In genomic region chr21:43188712-43189151, GRCh38 we compare ENCODE assay signal across 15 cellular contexts. TPM values are rescaled to one million over a fixed set of nuclear protein-coding genes. Genes with fewer than 3 reads are reported as not detected.
A peak's percentile ranks its signal among the peaks of the same experiment; 100 is the strongest.
DNase-seq lines count a peak whose midpoint lies in the region; ATAC-seq, FAIRE-seq and TF ChIP-seq lines count a peak whose summit lies in the region.
"Had no signal": no experiment of that assay in that cellular context is flagged by ENCODE, and none has a peak within 500 bp of the region (broad histone marks: within the 10 kb centered on the region; RNA-seq: fewer than 3 reads in every experiment).

No MANE protein-coding gene starts in this region.

- H3K4me3 ChIP-seq in keratinocyte (ENCODE audit: control insufficient read depth in 2 of 3, extremely low read depth in 1 of 3, insufficient read depth in 2 of 3, low read depth in 1 of 3, low read length in 3 of 3) (no peak overlapping the region), thoracic aorta (peak overlapping the region; percentile 24)

- H3K27ac ChIP-seq in keratinocyte (ENCODE audit: control insufficient read depth, insufficient read depth, low read length) (no peak overlapping the region), thoracic aorta (no peak overlapping the region)
- H3K27ac ChIP-seq: 22Rv1, HL-60 had no signal

- H3K27me3 ChIP-seq in keratinocyte (ENCODE audit: control insufficient read depth, extremely low read depth, insufficient read depth, low read length) (no peaks in the 10 kb centered on the region), thoracic aorta (replicated peaks; ENCODE audit: insufficient read depth) (no peaks in the 10 kb centered on the region)

- TF ChIP-seq CTCF in keratinocyte (optimal IDR thresholded peaks at IDR 0.05 in 1 of 3, IDR thresholded peaks at IDR 0.05 in 1 of 3, conservative IDR thresholded peaks at IDR 0.05 in 1 of 3; ENCODE audit: extremely low read depth in 1 of 3, insufficient read depth in 2 of 3, low read length in 3 of 3) (no peak), thoracic aorta (IDR thresholded peaks at IDR 0.05) (no peak)

- peaks cover 17% of the 10 kb centered on the region for H3K4me1 ChIP-seq in keratinocyte (ENCODE audit: control insufficient read depth, extremely low read depth, insufficient read depth, low read length)
- H3K4me1 ChIP-seq in thoracic aorta (ENCODE audit: control insufficient read depth in 1 of 2, low read depth in 2 of 2): peaks cover 0 to 9% of the 10 kb centered on the region in 2 donors

- dilution Hi-C loops in keratinocyte (cut with MboI; ENCODE audit: extremely low pct_ligation_motif_present, low sequenced_read_pairs): no loop called here

- ATAC-seq in thoracic aorta (ENCODE audit: insufficient number of reproducible peaks, low FRiP score, low read depth): no peak

- H3K9me1 ChIP-seq in keratinocyte (ENCODE audit: control insufficient read depth, extremely low read depth, insufficient read depth, low read length): no peaks in the 10 kb centered on the region

- H3K4me2 ChIP-seq in keratinocyte (ENCODE audit: control insufficient read depth, extremely low read depth, insufficient read depth, low read depth, low read length): peak overlapping the region; percentile 48

- H3K79me2 ChIP-seq in keratinocyte (ENCODE audit: control insufficient read depth, insufficient read depth, low read length): no peaks in the 10 kb centered on the region

- no peak for FAIRE-seq in keratinocyte (lab: Jason Lieb, UNC)

- H3K9me3 ChIP-seq in keratinocyte (ENCODE audit: control insufficient read depth, low read depth, low read length): no peaks in the 10 kb centered on the region
- H3K9me3 ChIP-seq in thoracic aorta: no peaks in the 10 kb centered on the region

- H4K20me1 ChIP-seq in keratinocyte (ENCODE audit: control insufficient read depth, extremely low read depth, insufficient read depth, low read length): no peaks in the 10 kb centered on the region

- H3K36me3 ChIP-seq in keratinocyte (ENCODE audit: control insufficient read depth in 2 of 2, extremely low read depth in 1 of 2, insufficient read depth in 2 of 2, low read length in 2 of 2) (no peaks in the 10 kb centered on the region), thoracic aorta (no peaks in the 10 kb centered on the region)

- DNase-seq in DMS 273 (lab: John Stamatoyannopoulos, UW; ENCODE audit: unreplicated experiment): peak; percentile 56
- DNase-seq in DMS 273 treated with DMSO at 0.1 percent for 48 hours (lab: John Stamatoyannopoulos, UW): no peak
- DNase-seq in anterior cingulate cortex (lab: John Stamatoyannopoulos, UW): peak in 51 of 58 donors; percentile 22 to 88 (median 66)
- no peak for DNase-seq in keratinocyte (ENCODE audit: low read depth, low spot score)
- no peak for DNase-seq in thoracic aorta (ENCODE audit: low spot score)
- no peak for DNase-seq in NCI-H524 (lab: John Stamatoyannopoulos, UW)
- DNase-seq in cortex of kidney (lab: John Stamatoyannopoulos, UW): no peak
- DNase-seq in NK-92 treated with Interleukin-12 subunit alpha and Interleukin-12 subunit beta, amount 100 ng/mL, for 24 hours (lab: John Stamatoyannopoulos, UW): no peak
- DNase-seq: activated T-cell treated with anti-CD3 and anti-CD28 coated beads, Interleukin-2, amount 50 U/mL, for 1 hour; GDM1; HFFc6; NCI-H2171 treated with DMSO at 0.1 percent for 48 hours; T-helper 1 cell had no signal

- H3K9ac ChIP-seq in keratinocyte (ENCODE audit: control insufficient read depth, extremely low read depth, insufficient read depth, low read length): no peak overlapping the region

- peak overlapping the region; percentile 27 for H2AFZ ChIP-seq in keratinocyte (ENCODE audit: control insufficient read depth, low read length)

RNA-seq across cellular contexts. Expression of gene CRYAA, which starts 19.9 kb away (rescaled TPM):
- not detected in 3 replicates for polyA plus RNA-seq in keratinocyte
- not detected for polyA plus RNA-seq in keratinocyte (2011; ENCODE audit: low read depth)
- not detected in 2 replicates for polyA plus RNA-seq in keratinocyte (2011; cell fraction: cytosol; rRNA removed)
- not detected in 2 replicates for polyA plus RNA-seq in keratinocyte (2011; cell fraction: nucleus; rRNA removed)
- polyA plus RNA-seq in keratinocyte (2012; ENCODE audit: low replicate concordance): not detected in 2 replicates
- polyA minus RNA-seq in keratinocyte: not detected in 3 replicates
- polyA minus RNA-seq in keratinocyte (2011; cell fraction: cytosol; rRNA and poly(A)+ RNA removed): not detected
- polyA minus RNA-seq in keratinocyte (2011; cell fraction: nucleus; rRNA and poly(A)+ RNA removed): not detected in 2 replicates
- total RNA-seq in thoracic aorta: not detected
- total RNA-seq: HFFc6 had no signal

Comparison
In these comparisons a context has a peak if more than half of its experiments do, and no peak if none do; other contexts are left out.
1. DNase-seq: peak in DMS 273 (single experiment) and anterior cingulate cortex (51 of 58); none in DMS 273 treated with DMSO at 0.1 percent for 48 hours (single experiment), keratinocyte (single experiment), thoracic aorta (single experiment), NCI-H524 (0 of 2), cortex of kidney (single experiment) and NK-92 treated with Interleukin-12 subunit alpha and Interleukin-12 subunit beta, amount 100 ng/mL, for 24 hours (single experiment).